In the genomic region with DNA sequence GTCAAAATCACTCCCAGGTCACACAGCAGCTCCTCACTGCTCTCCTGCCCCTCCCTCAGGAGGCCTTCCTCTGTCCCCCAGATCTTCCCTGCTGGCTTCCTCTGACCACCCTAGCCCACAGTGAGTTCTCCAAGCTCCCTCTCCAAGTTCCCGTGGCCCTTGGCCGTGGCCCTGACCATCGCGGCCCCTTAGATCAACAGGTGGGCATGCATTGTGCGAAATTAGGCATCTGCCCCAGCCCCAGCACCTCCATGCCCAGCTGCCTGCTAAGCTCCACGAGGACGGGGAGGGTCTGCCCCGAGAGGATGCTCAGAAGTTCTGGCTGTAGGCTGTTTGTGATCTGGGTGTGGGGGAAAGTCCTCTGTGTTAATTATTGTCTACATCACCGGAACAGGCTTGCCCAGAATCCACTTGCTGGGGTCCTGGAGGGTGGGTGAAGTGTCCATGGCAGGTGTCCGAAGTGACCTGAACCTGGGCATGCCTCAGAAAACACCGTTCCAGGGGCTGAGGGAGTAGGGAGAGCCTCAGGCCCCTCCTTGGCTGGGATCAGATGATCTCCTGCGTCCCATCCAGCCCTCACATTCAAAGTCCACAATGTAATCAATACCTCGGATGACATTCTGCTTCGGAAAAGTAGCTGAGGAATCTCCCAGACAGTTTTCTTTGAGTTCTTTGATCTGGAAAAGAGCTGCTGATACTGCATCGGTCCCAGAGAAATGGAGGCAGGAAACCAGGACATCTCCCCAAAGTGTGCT, we compare ENCODE assay signal across 15 cellular contexts.
A peak's percentile ranks its signal among the peaks of the same experiment; 100 is the strongest.
DNase-seq lines count a peak whose midpoint lies in the region; ATAC-seq and TF ChIP-seq lines count a peak whose summit lies in the region.
"Had no signal": no experiment of that assay in that cellular context is flagged by ENCODE, and none has a peak within 500 bp of the region (broad histone marks: within the 10 kb centered on the region; RNA-seq: fewer than 3 reads in every experiment).

No MANE protein-coding gene starts in this region.

- H3K36me3 ChIP-seq in right lobe of liver (no peaks in the 10 kb centered on the region), brain microvascular endothelial cell (replicated peaks) (no peaks in the 10 kb centered on the region)

- DNase-seq in HuH-7 (ENCODE audit: low spot score) (peak; percentile 62), glutamatergic neuron (no peak), right lobe of liver (no peak), brain microvascular endothelial cell (no peak)
- no peak for DNase-seq in stimulated activated naive B cell treated with anti-CD40 and anti-IgM and Interleukin-4, amounts not matched to agents 10 μg/mL and 1 μg/mL and 100 μg/mL, for 72 hours
- no peak for DNase-seq in stimulated activated CD4-positive, alpha-beta T cell treated with anti-CD3 and anti-CD28 coated beads, Interleukin-15, amount 100 ng/mL, for 24 hours
- no peak for DNase-seq in stimulated activated CD4-positive, alpha-beta T cell treated with anti-CD3 and anti-CD28 coated beads, Interleukin-4, amount 100 ng/mL, for 24 hours
- DNase-seq: BE2C, DMS79, H9 had no signal

- peaks cover 10% of the 10 kb centered on the region for H3K4me1 Mint-ChIP-seq in glutamatergic neuron (ENCODE audit: low read depth, unreplicated experiment)
- peaks cover 36 to 43% of the 10 kb centered on the region in 2 donors for H3K4me1 Mint-ChIP-seq in stimulated activated naive B cell treated with anti-CD40 and anti-IgM and Interleukin-4, amounts not matched to agents 10 μg/mL and 1 μg/mL and 100 μg/mL, for 72 hours
- H3K4me1 Mint-ChIP-seq: CD14-positive monocyte had no signal

- no peak overlapping the region for H3K4me3 ChIP-seq in right lobe of liver
- no peak overlapping the region for H3K4me3 ChIP-seq in brain microvascular endothelial cell (ENCODE audit: low read depth, low read length)
- H3K4me3 ChIP-seq: GM12878, GM23338 had no signal

- WGBS in right lobe of liver (ENCODE audit: insufficient coverage, low coverage, low lambda C conversion rate, missing lambda C conversion rate) = 61% methylated on average over 9 of the region's 15 CpGs

- H3K27me3 ChIP-seq in right lobe of liver = no peaks in the 10 kb centered on the region
- peaks cover 6% of the 10 kb centered on the region for H3K27me3 ChIP-seq in brain microvascular endothelial cell (replicated peaks)
- H3K27me3 ChIP-seq: BE2C had no signal

- TF ChIP-seq POLR2A in right lobe of liver (IDR thresholded peaks at IDR 0.05) = no peak

- peak overlapping the region; percentile 59 for H3K27ac Mint-ChIP-seq in glutamatergic neuron (ENCODE audit: unreplicated experiment)
- H3K27ac Mint-ChIP-seq in stimulated activated naive B cell treated with anti-CD40 and anti-IgM and Interleukin-4, amounts not matched to agents 10 μg/mL and 1 μg/mL and 100 μg/mL, for 72 hours = peak overlapping the region; percentile 83
- H3K27ac Mint-ChIP-seq: GM23338 had no signal

- H3K27ac ChIP-seq in right lobe of liver = no peak overlapping the region
- no peak overlapping the region for H3K27ac ChIP-seq in brain microvascular endothelial cell
- H3K27ac ChIP-seq: KMS-11 had no signal

- no peak overlapping the region for H3K4me3 Mint-ChIP-seq in glutamatergic neuron (ENCODE audit: unreplicated experiment)
- H3K4me3 Mint-ChIP-seq in stimulated activated naive B cell treated with anti-CD40 and anti-IgM and Interleukin-4, amounts not matched to agents 10 μg/mL and 1 μg/mL and 100 μg/mL, for 72 hours = peak overlapping the region in 1 of 2 donors; percentile 17
- H3K4me3 Mint-ChIP-seq: CD14-positive monocyte, GM23338, H9 had no signal

- H3K36me3 Mint-ChIP-seq in glutamatergic neuron (ENCODE audit: unreplicated experiment) = peaks cover 5% of the 10 kb centered on the region
- peaks cover 39 to 68% of the 10 kb centered on the region in 2 donors for H3K36me3 Mint-ChIP-seq in stimulated activated naive B cell treated with anti-CD40 and anti-IgM and Interleukin-4, amounts not matched to agents 10 μg/mL and 1 μg/mL and 100 μg/mL, for 72 hours
- H3K36me3 Mint-ChIP-seq: CD14-positive monocyte had no signal

- peaks cover 0 to 23% (median 8%) of the 10 kb centered on the region in 4 donors for H3K4me1 ChIP-seq in right lobe of liver
- H3K4me1 ChIP-seq: BE2C had no signal

- H3K27me3 Mint-ChIP-seq in glutamatergic neuron (ENCODE audit: unreplicated experiment) = peaks cover 10% of the 10 kb centered on the region
- no peaks in the 10 kb centered on the region for H3K27me3 Mint-ChIP-seq in stimulated activated naive B cell treated with anti-CD40 and anti-IgM and Interleukin-4, amounts not matched to agents 10 μg/mL and 1 μg/mL and 100 μg/mL, for 72 hours

- peak; percentile 11 to 55 (median 48) for ATAC-seq in right lobe of liver
- ATAC-seq in stimulated activated naive B cell treated with anti-CD40 and anti-IgM and Interleukin-4, amounts not matched to agents 10 μg/mL and 1 μg/mL and 100 μg/mL, for 72 hours (replicated peaks) = no peak
- ATAC-seq in HG03342 (IDR thresholded peaks at IDR 0.05; ENCODE audit: unreplicated experiment) = no peak
- ATAC-seq: GM12878, GM23338 had no signal

- TF ChIP-seq CTCF in glutamatergic neuron (IDR thresholded peaks at IDR 0.05; ENCODE audit: partially characterized antibody, unreplicated experiment) (no peak), right lobe of liver (IDR thresholded peaks at IDR 0.05) (no peak), brain microvascular endothelial cell (IDR thresholded peaks at IDR 0.05; ENCODE audit: low read depth, low read length, missing control alignments) (no peak)

- in situ Hi-C loops in brain microvascular endothelial cell (cut with HindIII; ENCODE audit: low pct_ligation_motif_present, low sequenced_read_pairs) = no loop called here

- H3K9me3 Mint-ChIP-seq in glutamatergic neuron (ENCODE audit: unreplicated experiment) = peaks cover 18% of the 10 kb centered on the region
- no peaks in the 10 kb centered on the region for H3K9me3 Mint-ChIP-seq in stimulated activated naive B cell treated with anti-CD40 and anti-IgM and Interleukin-4, amounts not matched to agents 10 μg/mL and 1 μg/mL and 100 μg/mL, for 72 hours
- H3K9me3 Mint-ChIP-seq: CD14-positive monocyte, GM23338, H9 had no signal

- intact Hi-C loops in right lobe of liver (cut with DNase I) = no loop called here

- H3K9me3 ChIP-seq in right lobe of liver = no peaks in the 10 kb centered on the region
- H3K9me3 ChIP-seq: BE2C had no signal

Comparison
In these comparisons a context has a peak if more than half of its experiments do, and no peak if none do; other contexts are left out.
1. ATAC-seq: peak in right lobe of liver (4 of 4); none in stimulated activated naive B cell treated with anti-CD40 and anti-IgM and Interleukin-4, amounts not matched to agents 10 μg/mL and 1 μg/mL and 100 μg/mL, for 72 hours (0 of 2) and HG03342 (single experiment).